Comparison of ENCODE assay signal across 28 cellular contexts in genomic region chr4:53802500-53802899, GRCh38.
"Had no signal": no experiment of that assay in that cellular context is flagged by ENCODE, and none has a peak within 500 bp of the region (broad histone marks: within the 10 kb centered on the region; RNA-seq: fewer than 3 reads in every experiment).

No MANE protein-coding gene starts in this region.

- H3K27ac ChIP-seq: brain microvascular endothelial cell, KMS-11, Peyer's patch had no signal

- H3K4me3 ChIP-seq: Peyer's patch had no signal

- DNase-seq: activated CD4-positive, alpha-beta T cell treated with anti-CD3 and anti-CD28 coated beads, Interleukin-2, amount 10 ng/mL, durations not matched to agents 24 days and 14 days; activated CD4-positive, alpha-beta T cell treated with anti-CD3 and anti-CD28 coated beads, Interleukin-2, amount 50 U/mL, for 4 hours; activated CD8-positive, alpha-beta T cell treated with anti-CD3 and anti-CD28 coated beads for 36 hours; activated effector memory CD4-positive, alpha-beta T cell treated with anti-CD3 and anti-CD28 coated beads, Interleukin-2, amount 50 U/mL, for 16 hours; activated naive CD4-positive, alpha-beta T cell; activated naive CD4-positive, alpha-beta T cell treated with anti-CD3 and anti-CD28 coated beads, Interleukin-2, amount 50 U/mL, for 16 hours; activated naive CD8-positive, alpha-beta T cell treated with anti-CD3 and anti-CD28 coated beads for 36 hours; activated T-cell treated with anti-CD3 and anti-CD28 coated beads, Interleukin-2, amount 50 U/mL, for 1 hour; activated T-cell treated with anti-CD3 and anti-CD28 coated beads, Interleukin-2, amount 50 U/mL, for 72 hours; amniotic stem cell; aorta; brain microvascular endothelial cell; NCI-H1092 treated with DMSO at 0.1 percent for 48 hours; NCI-H1417; NCI-H146; NCI-H187; NCI-H2029 treated with DMSO at 0.1 percent for 48 hours; NCI-H2171 treated with DMSO at 0.1 percent for 48 hours; NCI-H2227 treated with DMSO at 0.1 percent for 48 hours; NCI-H446; NCI-H510A treated with DMSO at 0.1 percent for 48 hours; NCI-H526 treated with DMSO at 0.1 percent for 48 hours; NCI-H774; Peyer's patch; RPMI8226; T1000 had no signal

- H3K4me1 ChIP-seq: Peyer's patch had no signal

- ATAC-seq: activated CD8-positive, alpha-beta T cell treated with anti-CD3 and anti-CD28 coated beads for 36 hours; activated T-cell treated with anti-CD3 and anti-CD28 coated beads, Interleukin-2, amount 50 U/mL, for 72 hours; activated T-helper 17 cell treated with anti-CD3 and anti-CD28 coated beads, Interleukin-2, amount 50 U/mL, for 72 hours had no signal

- H3K9me3 ChIP-seq: Peyer's patch had no signal

- H3K36me3 ChIP-seq: brain microvascular endothelial cell, Peyer's patch had no signal

- H3K4me2 ChIP-seq: KMS-11 had no signal

- H3K9ac ChIP-seq: KMS-11 had no signal

- H3K27me3 ChIP-seq: brain microvascular endothelial cell, Peyer's patch had no signal
